18 cellular contexts compared by ENCODE assay signal in the genomic region with DNA sequence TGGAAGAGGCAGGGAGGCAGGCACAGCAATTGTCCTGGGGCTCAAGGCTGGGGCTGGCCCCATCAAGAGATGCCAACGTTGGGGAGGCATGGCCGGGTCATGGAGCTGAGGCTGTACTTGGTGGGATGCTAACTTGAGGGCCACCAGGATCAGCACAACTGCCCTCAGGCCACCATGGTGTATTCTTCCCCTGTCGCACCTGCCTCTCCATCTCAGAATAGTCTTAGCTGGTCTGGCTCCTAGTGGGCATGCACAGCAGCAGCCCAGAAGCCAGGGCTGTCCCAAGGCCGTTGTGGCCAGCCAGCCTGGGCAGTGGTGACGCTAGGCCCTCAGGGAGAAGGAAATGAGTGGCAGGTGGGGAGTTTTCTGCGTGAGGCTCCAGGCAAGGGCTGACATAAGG.
"Had no signal": no experiment of that assay in that cellular context is flagged by ENCODE, and none has a peak within 500 bp of the region (broad histone marks: within the 10 kb centered on the region; RNA-seq: fewer than 3 reads in every experiment).

No MANE protein-coding gene starts in this region.

- DNase-seq: dermis blood vessel endothelial cell; dorsolateral prefrontal cortex; effector CD4-positive, alpha-beta T cell; effector memory CD4-positive, alpha-beta T cell; esophagus squamous epithelium; foreskin fibroblast; foreskin melanocyte; gastrocnemius medialis; glutamatergic neuron; heart right ventricle; hippocampal formation; left cardiac atrium; left lung; left ventricle myocardium superior; lower lobe of right lung; mesenchymal stem cell; midbrain had no signal

- H3K4me3 ChIP-seq: coronary artery, dorsolateral prefrontal cortex, esophagus squamous epithelium, gastrocnemius medialis, heart right ventricle, left lung, lower lobe of right lung had no signal

- H3K36me3 ChIP-seq: esophagus squamous epithelium, gastrocnemius medialis, heart right ventricle, left lung, lower lobe of right lung had no signal

- ATAC-seq: gastrocnemius medialis, heart right ventricle, left cardiac atrium, left lung, left ventricle myocardium superior had no signal

- H3K4me1 ChIP-seq: esophagus squamous epithelium, gastrocnemius medialis, heart right ventricle, left lung, lower lobe of right lung had no signal

- H3K9me3 ChIP-seq: esophagus squamous epithelium, gastrocnemius medialis, heart right ventricle, left lung, lower lobe of right lung had no signal

- H3K27ac ChIP-seq: coronary artery, dorsolateral prefrontal cortex, esophagus squamous epithelium, gastrocnemius medialis, heart right ventricle, left lung, lower lobe of right lung had no signal
